Comparison of ENCODE assay signal across 8 cellular contexts in genomic region chr2:216012133-216012829, GRCh38. TPM values are rescaled to one million over a fixed set of nuclear protein-coding genes. Genes with fewer than 3 reads are reported as not detected.
DNase-seq lines count a peak whose midpoint lies in the region; ATAC-seq and TF ChIP-seq lines count a peak whose summit lies in the region.

No MANE protein-coding gene starts in this region.

- CTCF ChIA-PET in mammary epithelial cell (lab: Charles Lee; ENCODE audit: low non-redundant PET): interaction anchor here (0.6 to 0.9 kb wide), 2 partner anchors 11 to 81 kb away, joined by 3 to 4 read pairs; no protein-coding TSS in a partner anchor
- CTCF ChIA-PET in GM10248 (lab: Yijun Ruan, JAX): interaction anchor here (1.0 to 3.7 kb wide), 8 partner anchors 9 to 102 kb away, joined by 3 to 45 read pairs (median 6); no protein-coding TSS in a partner anchor

- no peak for ATAC-seq in DND-41 (ENCODE audit: insufficient read depth, low read depth)
- no peak for ATAC-seq in GM21529 (IDR thresholded peaks at IDR 0.05; ENCODE audit: unreplicated experiment)
- ATAC-seq in GM21717 (IDR thresholded peaks at IDR 0.05; ENCODE audit: unreplicated experiment): no peak

- TSS peak; percentile 34 for BruUV-seq in mammary epithelial cell (replicated peaks; lab: Mats Ljungman, UMichigan)

- H4K8ac ChIP-seq in mesendoderm (ENCODE audit: low read depth, low read length): no peak overlapping the region

- peak overlapping the region; percentile 88 for H2AFZ ChIP-seq in DND-41 (ENCODE audit: low read depth, low read length)
- H2AFZ ChIP-seq in mammary epithelial cell (ENCODE audit: low read depth, low read length): peak overlapping the region; percentile 93

- H3K79me1 ChIP-seq in mesendoderm (ENCODE audit: low read length): peaks cover 1% of the 10 kb centered on the region

- H3K9ac ChIP-seq in DND-41 (ENCODE audit: low read depth, low read length) (peak overlapping the region; percentile 83), mammary epithelial cell (ENCODE audit: insufficient read depth, low read length) (peak overlapping the region; percentile 93), mesendoderm (ENCODE audit: low read length) (peak overlapping the region; percentile 73)

- H3K27ac ChIP-seq in DND-41 (ENCODE audit: low read length) (peak overlapping the region; percentile 71; the same call in 1 of the 2 replicates), mammary epithelial cell (ENCODE audit: insufficient read depth, low read depth, low read length) (peak overlapping the region; percentile 92), mesendoderm (ENCODE audit: low read depth, low read length) (no peak overlapping the region)

- POLR2A ChIA-PET in GM10248 (lab: Yijun Ruan, JAX): no interaction called here

- no peak overlapping the region for H3K4ac ChIP-seq in mesendoderm (ENCODE audit: low read depth, low read length)

- 2% methylated on average over 6 of the region's 6 CpGs for WGBS in mammary epithelial cell (ENCODE audit: low coverage, missing lambda C conversion rate)
- WGBS in mesendoderm (ENCODE audit: extremely low coverage, insufficient coverage, low lambda C conversion rate): no CpG with 5 or more reads among the region's 6 CpGs

- H3K4me2 ChIP-seq in DND-41 (ENCODE audit: insufficient read depth, low read length) (peak overlapping the region; percentile 94), mammary epithelial cell (ENCODE audit: insufficient read depth, low read depth, low read length) (peak overlapping the region; percentile 86), mesendoderm (ENCODE audit: low read length) (peak overlapping the region; percentile 58)

- H3K27me3 ChIP-seq in DND-41 (ENCODE audit: insufficient read depth, low read length, poor library complexity): no peaks in the 10 kb centered on the region
- H3K27me3 ChIP-seq in mammary epithelial cell (ENCODE audit: insufficient read depth, low read length): no peaks in the 10 kb centered on the region
- no peaks in the 10 kb centered on the region for H3K27me3 ChIP-seq in mesendoderm (ENCODE audit: insufficient read depth, low read length, poor library complexity)

- H3K9me3 ChIP-seq in DND-41 (ENCODE audit: insufficient read depth, low read length, severe bottlenecking) (no peaks in the 10 kb centered on the region), mammary epithelial cell (replicated peaks; ENCODE audit: insufficient read depth, low read length) (no peaks in the 10 kb centered on the region)

- peaks cover 28% of the 10 kb centered on the region for H3K79me2 ChIP-seq in DND-41 (ENCODE audit: insufficient read depth, low read length)
- H3K79me2 ChIP-seq in mammary epithelial cell (ENCODE audit: insufficient read depth, low read length): peaks cover 47% of the 10 kb centered on the region
- H3K79me2 ChIP-seq in mesendoderm (ENCODE audit: control insufficient read depth, insufficient read depth, low read length): peaks cover 19% of the 10 kb centered on the region

- H2BK15ac ChIP-seq in mesendoderm (replicated peaks; ENCODE audit: low read depth): no peak overlapping the region

- H4K20me1 ChIP-seq in DND-41 (ENCODE audit: insufficient read depth, low read length) (no peaks in the 10 kb centered on the region), mammary epithelial cell (ENCODE audit: insufficient read depth, low read length) (no peaks in the 10 kb centered on the region)

- H4K5ac ChIP-seq in mesendoderm (ENCODE audit: low read length): no peak overlapping the region

- H2AK5ac ChIP-seq in mesendoderm (ENCODE audit: low read length): no peak overlapping the region

- no peak for DNase-seq in DND-41
- peak; percentile 17 for DNase-seq in LoVo (ENCODE audit: low spot score)
- DNase-seq in mammary epithelial cell: peak; percentile 85
- DNase-seq in mesendoderm: no peak
- no peak for DNase-seq in GM10248 (ENCODE audit: extremely low spot score)
- DNase-seq in islet precursor cell: no peak

- H3K36me3 ChIP-seq in DND-41 (ENCODE audit: insufficient read depth, low read length) (no peaks in the 10 kb centered on the region), mammary epithelial cell (ENCODE audit: insufficient read depth, low read length) (no peaks in the 10 kb centered on the region), mesendoderm (ENCODE audit: control insufficient read depth, insufficient read depth, low read length) (no peaks in the 10 kb centered on the region)

- dilution Hi-C loops in mammary epithelial cell (cut with HindIII; ENCODE audit: low sequenced_read_pairs): no loop called here

- no peak overlapping the region for H2BK5ac ChIP-seq in mesendoderm (ENCODE audit: low read length)

- intact Hi-C loops in mammary epithelial cell (cut with micrococcal nuclease): loop anchor here (1.0 to 2.0 kb wide), 3 partner anchors 30 to 61 kb away; no protein-coding TSS in a partner anchor

- H3K4me3 ChIP-seq in DND-41 (ENCODE audit: low read depth in 1 of 2, low read length in 2 of 2) (peak overlapping the region; percentile 71 to 79; a peak in 3 of 4 replicates), mammary epithelial cell (replicated peaks in 1 of 3; ENCODE audit: insufficient read depth in 1 of 3, low read depth in 2 of 3, low read length in 3 of 3) (peak overlapping the region; percentile 79 to 94 (median 88)), mesendoderm (ENCODE audit: low read length) (peak overlapping the region; percentile 57)

- no peak overlapping the region for H3K23ac ChIP-seq in mesendoderm (ENCODE audit: low read length)

- H3K56ac ChIP-seq in mesendoderm (ENCODE audit: low read length): peak overlapping the region; percentile 29

- H2BK120ac ChIP-seq in mesendoderm (ENCODE audit: low read depth, low read length): no peak overlapping the region

- H3K4me1 ChIP-seq in DND-41 (ENCODE audit: insufficient read depth, low read length): peaks cover 55% of the 10 kb centered on the region
- peaks cover 12% of the 10 kb centered on the region for H3K4me1 ChIP-seq in mammary epithelial cell (ENCODE audit: insufficient read depth, low read length)
- no peaks in the 10 kb centered on the region for H3K4me1 ChIP-seq in mesendoderm (ENCODE audit: control insufficient read depth, low read depth, low read length)

- no peak overlapping the region for H3K18ac ChIP-seq in mesendoderm (ENCODE audit: low read length)

- in situ Hi-C loops in mammary epithelial cell (cut with MboI; ENCODE audit: low sequenced_read_pairs in 2 of 2): no loop called here

- TF ChIP-seq CTCF in DND-41 (IDR thresholded peaks at IDR 0.05; ENCODE audit: borderline replicate concordance, extremely low read depth, low read length, poor library complexity, severe bottlenecking) (no peak), mammary epithelial cell (conservative IDR thresholded peaks at IDR 0.05 in 1 of 2, IDR thresholded peaks at IDR 0.05 in 1 of 2; ENCODE audit: extremely low read depth in 1 of 2, insufficient read depth in 1 of 2, low read depth in 1 of 2, low read length in 2 of 2) (peak in 1 of 2 donors; percentile 14), GM10248 (IDR thresholded peaks at IDR 0.05; ENCODE audit: control extremely low read depth, extremely low read depth, low read depth, missing control alignments) (no peak)

RNA-seq across cellular contexts. Expression of gene MREG, which starts 1.1 kb away (rescaled TPM):
- total RNA-seq in mammary epithelial cell: 10 to 100 TPM; 20.7 to 29.5 TPM
- polyA plus RNA-seq in mammary epithelial cell: 14.1 TPM
- 9.7 TPM for polyA minus RNA-seq in mammary epithelial cell
- 17.2 TPM for polyA plus RNA-seq in mesendoderm (2013, experiment 1 of 2)
- polyA plus RNA-seq in mesendoderm (2013, experiment 2 of 2): 17.8 TPM

Comparison
In these comparisons a context has a peak if more than half of its experiments do, and no peak if none do; other contexts are left out.
1. DNase-seq: peak in LoVo (single experiment) and mammary epithelial cell (single experiment); none in DND-41 (single experiment), mesendoderm (single experiment), GM10248 (single experiment) and islet precursor cell (single experiment).
2. Peak in every context shown above with its lines, with median percentiles within 50 percentile points of each other: H3K4me2 ChIP-seq, H3K4me3 ChIP-seq and H3K9ac ChIP-seq.